Comparison of ENCODE assay signal across 24 cellular contexts in the genomic region with DNA sequence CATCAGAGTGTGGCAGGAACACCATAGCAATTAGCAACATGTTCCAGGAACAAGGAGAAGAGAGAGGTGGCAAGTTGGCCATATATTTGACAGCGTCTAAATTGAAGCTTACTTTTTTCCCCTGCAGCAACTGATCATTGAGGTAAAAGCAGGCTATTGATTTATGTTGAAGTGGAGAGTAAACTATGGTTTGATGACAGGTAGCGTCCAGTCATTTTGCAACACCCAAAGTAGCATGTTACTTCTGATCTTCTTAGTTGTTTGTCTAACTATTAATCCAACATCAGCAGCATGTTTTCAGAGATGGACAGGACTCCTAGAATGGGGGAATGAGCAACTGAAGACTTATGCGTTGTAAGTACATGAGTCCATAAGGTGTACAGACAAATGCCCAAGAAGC.
"Had no signal": no experiment of that assay in that cellular context is flagged by ENCODE, and none has a peak within 500 bp of the region (broad histone marks: within the 10 kb centered on the region; RNA-seq: fewer than 3 reads in every experiment).

No MANE protein-coding gene starts in this region.

- H3K9me3 ChIP-seq: esophagus muscularis mucosa, heart left ventricle, left lung, lower lobe of right lung, mucosa of descending colon had no signal

- DNase-seq: dermis blood vessel endothelial cell; dorsolateral prefrontal cortex; effector CD4-positive, alpha-beta T cell; effector memory CD4-positive, alpha-beta T cell; foreskin keratinocyte; heart left ventricle; hypothalamus; immature natural killer cell; islet precursor cell; kidney; kidney glomerular epithelial cell; left colon; left lung; lower lobe of right lung; mesenchymal stem cell; mucosa of descending colon; naive B cell had no signal

- FAIRE-seq: colon, endothelial cell of umbilical vein, frontal cortex, kidney had no signal

- H3K36me3 ChIP-seq: esophagus muscularis mucosa, gastroesophageal sphincter, heart left ventricle, left lung, lower lobe of right lung had no signal

- ATAC-seq: foreskin keratinocyte, gastroesophageal sphincter, heart left ventricle, left colon, left lung, lower lobe of right lung, mucosa of descending colon had no signal

- H3K4me3 ChIP-seq: coronary artery, dorsolateral prefrontal cortex, esophagus muscularis mucosa, gastroesophageal sphincter, heart left ventricle, hepatocyte, left lung, lower lobe of right lung, mucosa of descending colon had no signal

- H3K27me3 ChIP-seq: esophagus muscularis mucosa, foreskin keratinocyte, gastroesophageal sphincter, heart left ventricle, hepatocyte, left lung had no signal

- H3K4me2 ChIP-seq: hepatocyte had no signal

- H3K27ac ChIP-seq: coronary artery, dorsolateral prefrontal cortex, esophagus muscularis mucosa, foreskin keratinocyte, gastroesophageal sphincter, heart left ventricle, hepatocyte, left lung, lower lobe of right lung had no signal

- H2AFZ ChIP-seq: hepatocyte had no signal

- H3K4me1 ChIP-seq: esophagus muscularis mucosa, foreskin keratinocyte, gastroesophageal sphincter, heart left ventricle, left lung, lower lobe of right lung had no signal

- H3K79me2 ChIP-seq: hepatocyte had no signal
